ENCODE assay signal across 8 cellular contexts in genomic region chr12:120468271-120468845, GRCh38. TPM values are rescaled to one million over a fixed set of nuclear protein-coding genes. Genes with fewer than 3 reads are reported as not detected.
A peak's percentile ranks its signal among the peaks of the same experiment; 100 is the strongest.
DNase-seq lines count a peak whose midpoint lies in the region; ATAC-seq, FAIRE-seq and TF ChIP-seq lines count a peak whose summit lies in the region.

No MANE protein-coding gene starts in this region.

- intact Hi-C loops in HepG2 (cut with micrococcal nuclease; ENCODE audit: unreplicated experiment): loop anchor here (2.0 kb wide), 3 partner anchors 22 to 60 kb away; partner anchors contain the start of genes COQ5, DYNLL1, GATC and TRIAP1
- intact Hi-C loops in testis (cut with DNase I; ENCODE audit: low total_unique reads): no loop called here

- peak overlapping the region; percentile 89 for H3K9ac ChIP-seq in DND-41 (ENCODE audit: low read depth, low read length)
- H3K9ac ChIP-seq in HepG2 (ENCODE audit: insufficient read depth, low read depth, low read length): peak overlapping the region; percentile 90

- POLR2A ChIA-PET in HepG2 (lab: Yijun Ruan, JAX): interaction anchor here (0.8 to 3.2 kb wide), 8 partner anchors 10 to 82 kb away, joined by 3 to 16 read pairs (median 6); partner anchors contain the start of genes COQ5 and DYNLL1

- H3K79me2 ChIP-seq in DND-41 (ENCODE audit: insufficient read depth, low read length) (peaks cover 83% of the 10 kb centered on the region), HepG2 (ENCODE audit: insufficient read depth, low read length) (peaks cover 44% of the 10 kb centered on the region)

- CTCF ChIA-PET in HepG2 (lab: Yijun Ruan, JAX; ENCODE audit: low intra/inter-chr PET ratio, low total read pairs): no interaction called here

- H3K4me2 ChIP-seq in DND-41 (ENCODE audit: insufficient read depth, low read length) (peak overlapping the region; percentile 78), HepG2 (ENCODE audit: low read depth, low read length) (peak overlapping the region; percentile 86)

- H3K4me3 ChIP-seq in DND-41 (ENCODE audit: low read depth in 1 of 2, low read length in 2 of 2) (peak overlapping the region; percentile 81 to 89), HFF-Myc (replicated peaks; ENCODE audit: low read depth, low read length) (peak overlapping the region; percentile 79), SJSA1 (peak overlapping the region; percentile 100), HepG2 (replicated peaks in 1 of 3; ENCODE audit: insufficient read depth in 1 of 3, low read depth in 2 of 3, low read length in 3 of 3) (peak overlapping the region; percentile 74 to 85 (median 81)), testis (peak overlapping the region; percentile 97 to 98)

- TF ChIP-seq CTCF in DND-41 (IDR thresholded peaks at IDR 0.05; ENCODE audit: borderline replicate concordance, extremely low read depth, low read length, poor library complexity, severe bottlenecking) (no peak), HFF-Myc (IDR thresholded peaks at IDR 0.05; ENCODE audit: low read depth, low read length, missing control alignments) (no peak), chondrocyte (IDR thresholded peaks at IDR 0.05) (no peak), HepG2 (CRISPR knock-in tag; IDR thresholded peaks at IDR 0.05) (no peak), testis (IDR thresholded peaks at IDR 0.05) (no peak)

- H3K36me3 ChIP-seq in DND-41 (ENCODE audit: insufficient read depth, low read length) (peaks cover 44% of the 10 kb centered on the region), SJSA1 (peaks cover 57% of the 10 kb centered on the region), HepG2 (replicated peaks in 1 of 2; ENCODE audit: control insufficient read depth in 1 of 2, insufficient read depth in 2 of 2, low read length in 2 of 2) (peaks cover 10 to 35% of the 10 kb centered on the region in 2 experiments), testis (ENCODE audit: low read depth, missing control alignments) (no peaks in the 10 kb centered on the region)

- H3K27me3 Mint-ChIP-seq in chondrocyte (ENCODE audit: low read depth): no peaks in the 10 kb centered on the region

- FAIRE-seq in HepG2 (lab: Jason Lieb, UNC): peak; percentile 76

- H3K4me1 Mint-ChIP-seq in chondrocyte (ENCODE audit: low read depth): peaks cover 39% of the 10 kb centered on the region

- ATAC-seq in DND-41 (ENCODE audit: insufficient read depth, low read depth) (no peak), HepG2 (peak; percentile 32), HG03432 (IDR thresholded peaks at IDR 0.05; ENCODE audit: unreplicated experiment) (no peak), GM18870 (IDR thresholded peaks at IDR 0.05; ENCODE audit: unreplicated experiment) (no peak)

- H3K27ac Mint-ChIP-seq in chondrocyte (ENCODE audit: unreplicated experiment): peak overlapping the region; percentile 97

- TF ChIP-seq EP300 in HepG2 (IDR thresholded peaks at IDR 0.05; ENCODE audit: low read depth in 2 of 2, low read length in 2 of 2) (no peak), HepG2 (CRISPR knock-in tag; IDR thresholded peaks at IDR 0.05; ENCODE audit: borderline replicate concordance) (no peak)

- TF ChIP-seq POLR2A in HepG2 (IDR thresholded peaks at IDR 0.05; ENCODE audit: insufficient read depth in 1 of 2, low read depth in 2 of 2, low read length in 2 of 2): no peak
- TF ChIP-seq POLR2A in testis (IDR thresholded peaks at IDR 0.05): no peak

- no peaks in the 10 kb centered on the region for H3K9me3 ChIP-seq in DND-41 (ENCODE audit: insufficient read depth, low read length, severe bottlenecking)
- H3K9me3 ChIP-seq in SJSA1 (replicated peaks): no peaks in the 10 kb centered on the region
- no peaks in the 10 kb centered on the region for H3K9me3 ChIP-seq in HepG2 (ENCODE audit: low read length)
- H3K9me3 ChIP-seq in testis: no peaks in the 10 kb centered on the region

- H3K36me3 Mint-ChIP-seq in chondrocyte (ENCODE audit: low read depth): peaks cover 10% of the 10 kb centered on the region

- H3K9me3 Mint-ChIP-seq in chondrocyte (ENCODE audit: low read depth): no peaks in the 10 kb centered on the region

- BruUV-seq in HepG2 (replicated peaks; lab: Mats Ljungman, UMichigan): TSS peak; percentile 50

- H3K27me3 ChIP-seq in DND-41 (ENCODE audit: insufficient read depth, low read length, poor library complexity) (no peaks in the 10 kb centered on the region), SJSA1 (replicated peaks) (no peaks in the 10 kb centered on the region), HepG2 (ENCODE audit: control insufficient read depth in 1 of 2, insufficient read depth in 2 of 2, low read length in 2 of 2) (no peaks in the 10 kb centered on the region; a peak in 1 of 5 replicates), testis (no peaks in the 10 kb centered on the region)

- DNase-seq in DND-41: peak; percentile 20
- DNase-seq in HFF-Myc (ENCODE audit: extremely low read depth, low read depth): no peak
- peak in 1 of 2 experiments; percentile 53 for DNase-seq in SJSA1 (ENCODE audit: low read depth in 1 of 2, low spot score in 2 of 2)
- DNase-seq in chondrocyte (ENCODE audit: low spot score): no peak
- peak; percentile 44 for DNase-seq in HepG2 (ENCODE audit: low spot score)
- peak; percentile 48 for DNase-seq in testis

- H3K27ac ChIP-seq in DND-41 (ENCODE audit: low read length) (peak overlapping the region; percentile 46), SJSA1 (peak overlapping the region; percentile 63), HepG2 (ENCODE audit: extremely low read length, insufficient read depth, low read length) (peak overlapping the region; percentile 78), testis (peak overlapping the region; percentile 94 to 95)

- peak overlapping the region; percentile 94 for H3K4me3 Mint-ChIP-seq in chondrocyte (ENCODE audit: unreplicated experiment)

- H4K20me1 ChIP-seq in DND-41 (ENCODE audit: insufficient read depth, low read length) (peaks cover 45% of the 10 kb centered on the region), HepG2 (ENCODE audit: insufficient read depth, low read length) (peaks cover 30% of the 10 kb centered on the region)

- in situ Hi-C loops in HepG2 (cut with HindIII; ENCODE audit: extremely low pct_ligation_motif_present, low pct_unique_long_range_greater_than_20kb): no loop called here

- no peak for TF ChIP-seq RAD21 in HepG2 (CRISPR knock-in tag; IDR thresholded peaks at IDR 0.05)

- H3K4me1 ChIP-seq in DND-41 (ENCODE audit: insufficient read depth, low read length) (peaks cover 48% of the 10 kb centered on the region), SJSA1 (replicated peaks) (peaks cover 11% of the 10 kb centered on the region), HepG2 (ENCODE audit: insufficient read depth, low read length) (peaks cover 52% of the 10 kb centered on the region), testis (peaks cover 32% of the 10 kb centered on the region)

- H2AFZ ChIP-seq in DND-41 (ENCODE audit: low read depth, low read length) (no peak overlapping the region), HepG2 (ENCODE audit: low read length) (no peak overlapping the region)

- WGBS in HepG2 (ENCODE audit: low lambda C conversion rate): under 1% methylated on average over 10 of the region's 23 CpGs
- 1% methylated on average over 12 to 23 of the region's 23 CpGs for WGBS in testis, 2 donors

RNA-seq across cellular contexts. Expression of gene SRSF9, which starts 1.2 kb away (rescaled TPM):
- total RNA-seq in SJSA1 (2014; rRNA removed; shearing (Covaris generic)): 199 and 263 TPM in 2 replicates
- total RNA-seq in chondrocyte (108 to 150 TPM (median 113 TPM) in 3 replicates), HepG2 (2016; rRNA removed; fragmentation: Illumina TruSeq; extraction: Trizol) (144 and 153 TPM in 2 replicates), testis (100 to 1,000 TPM; 199 to 238 TPM)
- 79.8 and 92.3 TPM in 2 replicates for total RNA-seq in HepG2 (2016; cell fraction: cytosol; rRNA removed; fragmentation: Illumina TruSeq; extraction: Trizol; ENCODE audit: low read depth)
- total RNA-seq in HepG2 (2016; cell fraction: insoluble cytoplasmic fraction; rRNA removed; fragmentation: Illumina TruSeq; extraction: Trizol): 147 and 151 TPM in 2 replicates
- total RNA-seq in HepG2 (2016; cell fraction: membrane; rRNA removed; fragmentation: Illumina TruSeq; extraction: Trizol): 156 and 174 TPM in 2 replicates
- total RNA-seq in HepG2 (2016; cell fraction: nucleus; rRNA removed; fragmentation: Illumina TruSeq; extraction: Trizol): 91.6 and 93.3 TPM in 2 replicates
- polyA plus RNA-seq in HepG2 (2011; rRNA removed) (96.2 and 125 TPM in 2 replicates), testis (ENCODE audit: insufficient read depth, low read depth, low replicate concordance) (202 TPM)
- polyA plus RNA-seq in HepG2 (2011; cell fraction: cytosol; rRNA removed): 104 and 110 TPM in 2 replicates
- polyA plus RNA-seq in HepG2 (2011; cell fraction: nucleus; rRNA removed): 63.8 and 77.8 TPM in 2 replicates
- polyA plus RNA-seq in HepG2 (2012): 107 and 137 TPM in 2 replicates
- 105 and 142 TPM in 2 replicates for polyA plus RNA-seq in HepG2 (2016; cell fraction: cytosol; fragmentation: Illumina TruSeq; extraction: Trizol; ENCODE audit: low read depth)
- polyA plus RNA-seq in HepG2 (2016; cell fraction: insoluble cytoplasmic fraction; fragmentation: Illumina TruSeq; extraction: Trizol; ENCODE audit: low read depth): 249 and 255 TPM in 2 replicates
- 171 and 200 TPM in 2 replicates for polyA plus RNA-seq in HepG2 (2016; cell fraction: membrane; fragmentation: Illumina TruSeq; extraction: Trizol; ENCODE audit: low read depth)
- polyA plus RNA-seq in HepG2 (2016; cell fraction: nucleus; fragmentation: Illumina TruSeq; extraction: Trizol; ENCODE audit: insufficient read depth, low read depth): 188 and 193 TPM in 2 replicates
- polyA minus RNA-seq in HepG2 (2011; rRNA and poly(A)+ RNA removed; ENCODE audit: low replicate concordance): 43.3 and 56.5 TPM in 2 replicates
- polyA minus RNA-seq in HepG2 (2011; cell fraction: cytosol; rRNA and poly(A)+ RNA removed): 67.3 and 72.5 TPM in 2 replicates
- polyA minus RNA-seq in HepG2 (2011; cell fraction: nucleus; rRNA and poly(A)+ RNA removed): 74.4 and 78.4 TPM in 2 replicates

RNA-seq across cellular contexts. Expression of gene GATC, which starts 22.1 kb away (rescaled TPM):
- total RNA-seq in SJSA1 (2014; rRNA removed; shearing (Covaris generic)): 16.3 and 20.2 TPM in 2 replicates
- total RNA-seq in chondrocyte: 17.6 to 18.8 TPM (median 18.0 TPM) in 3 replicates
- total RNA-seq in HepG2 (2016; rRNA removed; fragmentation: Illumina TruSeq; extraction: Trizol): 29.7 and 38.5 TPM in 2 replicates
- total RNA-seq in HepG2 (2016; cell fraction: cytosol; rRNA removed; fragmentation: Illumina TruSeq; extraction: Trizol; ENCODE audit: low read depth): 6.2 and 7.0 TPM in 2 replicates
- total RNA-seq in HepG2 (2016; cell fraction: insoluble cytoplasmic fraction; rRNA removed; fragmentation: Illumina TruSeq; extraction: Trizol): 27.8 and 40.0 TPM in 2 replicates
- 19.6 and 20.8 TPM in 2 replicates for total RNA-seq in HepG2 (2016; cell fraction: membrane; rRNA removed; fragmentation: Illumina TruSeq; extraction: Trizol)
- 15.6 and 15.8 TPM in 2 replicates for total RNA-seq in HepG2 (2016; cell fraction: nucleus; rRNA removed; fragmentation: Illumina TruSeq; extraction: Trizol)
- polyA plus RNA-seq in HepG2 (2011; rRNA removed): 16.2 and 17.7 TPM in 2 replicates
- 11.9 and 14.7 TPM in 2 replicates for polyA plus RNA-seq in HepG2 (2011; cell fraction: cytosol; rRNA removed)
- 11.4 and 14.2 TPM in 2 replicates for polyA plus RNA-seq in HepG2 (2011; cell fraction: nucleus; rRNA removed)
- polyA plus RNA-seq in HepG2 (2012): 16.9 and 17.4 TPM in 2 replicates
- polyA plus RNA-seq in HepG2 (2016; cell fraction: cytosol; fragmentation: Illumina TruSeq; extraction: Trizol; ENCODE audit: low read depth): 6.3 and 6.9 TPM in 2 replicates
- 39.2 and 42.0 TPM in 2 replicates for polyA plus RNA-seq in HepG2 (2016; cell fraction: insoluble cytoplasmic fraction; fragmentation: Illumina TruSeq; extraction: Trizol; ENCODE audit: low read depth)
- polyA plus RNA-seq in HepG2 (2016; cell fraction: membrane; fragmentation: Illumina TruSeq; extraction: Trizol; ENCODE audit: low read depth): 16.7 and 17.8 TPM in 2 replicates
- polyA plus RNA-seq in HepG2 (2016; cell fraction: nucleus; fragmentation: Illumina TruSeq; extraction: Trizol; ENCODE audit: insufficient read depth, low read depth): 24.7 and 31.3 TPM in 2 replicates
- 39.6 and 42.0 TPM in 2 replicates for polyA minus RNA-seq in HepG2 (2011; rRNA and poly(A)+ RNA removed; ENCODE audit: low replicate concordance)
- 11.3 and 14.5 TPM in 2 replicates for polyA minus RNA-seq in HepG2 (2011; cell fraction: cytosol; rRNA and poly(A)+ RNA removed)
- 13.5 and 15.9 TPM in 2 replicates for polyA minus RNA-seq in HepG2 (2011; cell fraction: nucleus; rRNA and poly(A)+ RNA removed)
- total RNA-seq in testis: 10 to 100 TPM; 17.5 to 20.9 TPM
- polyA plus RNA-seq in testis (ENCODE audit: insufficient read depth, low read depth, low replicate concordance): 10.8 TPM

RNA-seq across cellular contexts. Expression of gene TRIAP1, which starts 22.2 kb away (rescaled TPM):
- 41.3 and 44.8 TPM in 2 replicates for total RNA-seq in SJSA1 (2014; rRNA removed; shearing (Covaris generic))
- 26.3 to 32.3 TPM (median 27.1 TPM) in 3 replicates for total RNA-seq in chondrocyte
- 117 and 178 TPM in 2 replicates for total RNA-seq in HepG2 (2016; rRNA removed; fragmentation: Illumina TruSeq; extraction: Trizol)
- total RNA-seq in HepG2 (2016; cell fraction: cytosol; rRNA removed; fragmentation: Illumina TruSeq; extraction: Trizol; ENCODE audit: low read depth): 39.1 and 44.5 TPM in 2 replicates
- total RNA-seq in HepG2 (2016; cell fraction: insoluble cytoplasmic fraction; rRNA removed; fragmentation: Illumina TruSeq; extraction: Trizol): 119 and 181 TPM in 2 replicates
- total RNA-seq in HepG2 (2016; cell fraction: membrane; rRNA removed; fragmentation: Illumina TruSeq; extraction: Trizol): 111 and 122 TPM in 2 replicates
- 43.7 and 44.3 TPM in 2 replicates for total RNA-seq in HepG2 (2016; cell fraction: nucleus; rRNA removed; fragmentation: Illumina TruSeq; extraction: Trizol)
- 44.4 and 55.0 TPM in 2 replicates for polyA plus RNA-seq in HepG2 (2011; rRNA removed)
- 24.2 and 38.0 TPM in 2 replicates for polyA plus RNA-seq in HepG2 (2011; cell fraction: cytosol; rRNA removed)
- 10.3 and 10.4 TPM in 2 replicates for polyA plus RNA-seq in HepG2 (2011; cell fraction: nucleus; rRNA removed)
- 53.7 and 57.3 TPM in 2 replicates for polyA plus RNA-seq in HepG2 (2012)
- 40.5 and 48.9 TPM in 2 replicates for polyA plus RNA-seq in HepG2 (2016; cell fraction: cytosol; fragmentation: Illumina TruSeq; extraction: Trizol; ENCODE audit: low read depth)
- polyA plus RNA-seq in HepG2 (2016; cell fraction: insoluble cytoplasmic fraction; fragmentation: Illumina TruSeq; extraction: Trizol; ENCODE audit: low read depth): 178 and 205 TPM in 2 replicates
- 88.7 and 94.2 TPM in 2 replicates for polyA plus RNA-seq in HepG2 (2016; cell fraction: membrane; fragmentation: Illumina TruSeq; extraction: Trizol; ENCODE audit: low read depth)
- 77.8 and 83.9 TPM in 2 replicates for polyA plus RNA-seq in HepG2 (2016; cell fraction: nucleus; fragmentation: Illumina TruSeq; extraction: Trizol; ENCODE audit: insufficient read depth, low read depth)
- 5.9 and 9.3 TPM in 2 replicates for polyA minus RNA-seq in HepG2 (2011; rRNA and poly(A)+ RNA removed; ENCODE audit: low replicate concordance)
- 16.6 and 18.5 TPM in 2 replicates for polyA minus RNA-seq in HepG2 (2011; cell fraction: cytosol; rRNA and poly(A)+ RNA removed)
- 11.6 and 11.8 TPM in 2 replicates for polyA minus RNA-seq in HepG2 (2011; cell fraction: nucleus; rRNA and poly(A)+ RNA removed)
- total RNA-seq in testis: 10 to 100 TPM; 13.9 to 15.7 TPM
- 20.0 TPM for polyA plus RNA-seq in testis (ENCODE audit: insufficient read depth, low read depth, low replicate concordance)

RNA-seq across cellular contexts. Expression of gene DYNLL1, which starts 27.6 kb away (rescaled TPM):
- total RNA-seq in SJSA1 (2014; rRNA removed; shearing (Covaris generic)): 251 and 497 TPM in 2 replicates
- total RNA-seq in chondrocyte (317 to 550 TPM (median 322 TPM) in 3 replicates), HepG2 (2016; rRNA removed; fragmentation: Illumina TruSeq; extraction: Trizol) (271 and 403 TPM in 2 replicates), testis (100 to 1,000 TPM; 404 to 461 TPM)
- 125 and 176 TPM in 2 replicates for total RNA-seq in HepG2 (2016; cell fraction: cytosol; rRNA removed; fragmentation: Illumina TruSeq; extraction: Trizol; ENCODE audit: low read depth)
- total RNA-seq in HepG2 (2016; cell fraction: insoluble cytoplasmic fraction; rRNA removed; fragmentation: Illumina TruSeq; extraction: Trizol): 277 and 420 TPM in 2 replicates
- 174 and 230 TPM in 2 replicates for total RNA-seq in HepG2 (2016; cell fraction: membrane; rRNA removed; fragmentation: Illumina TruSeq; extraction: Trizol)
- total RNA-seq in HepG2 (2016; cell fraction: nucleus; rRNA removed; fragmentation: Illumina TruSeq; extraction: Trizol): 119 and 123 TPM in 2 replicates
- polyA plus RNA-seq in HepG2 (2011; rRNA removed) (294 and 318 TPM in 2 replicates), testis (ENCODE audit: insufficient read depth, low read depth, low replicate concordance) (725 TPM)
- 305 and 402 TPM in 2 replicates for polyA plus RNA-seq in HepG2 (2011; cell fraction: cytosol; rRNA removed)
- 130 and 152 TPM in 2 replicates for polyA plus RNA-seq in HepG2 (2011; cell fraction: nucleus; rRNA removed)
- 350 and 505 TPM in 2 replicates for polyA plus RNA-seq in HepG2 (2012)
- 240 and 370 TPM in 2 replicates for polyA plus RNA-seq in HepG2 (2016; cell fraction: cytosol; fragmentation: Illumina TruSeq; extraction: Trizol; ENCODE audit: low read depth)
- 862 and 951 TPM in 2 replicates for polyA plus RNA-seq in HepG2 (2016; cell fraction: insoluble cytoplasmic fraction; fragmentation: Illumina TruSeq; extraction: Trizol; ENCODE audit: low read depth)
- 322 and 411 TPM in 2 replicates for polyA plus RNA-seq in HepG2 (2016; cell fraction: membrane; fragmentation: Illumina TruSeq; extraction: Trizol; ENCODE audit: low read depth)
- 362 and 385 TPM in 2 replicates for polyA plus RNA-seq in HepG2 (2016; cell fraction: nucleus; fragmentation: Illumina TruSeq; extraction: Trizol; ENCODE audit: insufficient read depth, low read depth)
- 59.5 and 114 TPM in 2 replicates for polyA minus RNA-seq in HepG2 (2011; rRNA and poly(A)+ RNA removed; ENCODE audit: low replicate concordance)
- polyA minus RNA-seq in HepG2 (2011; cell fraction: cytosol; rRNA and poly(A)+ RNA removed): 80.5 and 87.3 TPM in 2 replicates
- polyA minus RNA-seq in HepG2 (2011; cell fraction: nucleus; rRNA and poly(A)+ RNA removed): 57.0 and 67.4 TPM in 2 replicates

RNA-seq across cellular contexts. Expression of gene COX6A1, which starts 30.4 kb away (rescaled TPM):
- 529 and 935 TPM in 2 replicates for total RNA-seq in SJSA1 (2014; rRNA removed; shearing (Covaris generic))
- total RNA-seq in chondrocyte: 299 to 302 TPM (median 300 TPM) in 3 replicates
- total RNA-seq in HepG2 (2016; rRNA removed; fragmentation: Illumina TruSeq; extraction: Trizol): 204 and 542 TPM in 2 replicates
- total RNA-seq in HepG2 (2016; cell fraction: cytosol; rRNA removed; fragmentation: Illumina TruSeq; extraction: Trizol; ENCODE audit: low read depth): 121 and 131 TPM in 2 replicates
- 226 and 562 TPM in 2 replicates for total RNA-seq in HepG2 (2016; cell fraction: insoluble cytoplasmic fraction; rRNA removed; fragmentation: Illumina TruSeq; extraction: Trizol)
- 107 and 111 TPM in 2 replicates for total RNA-seq in HepG2 (2016; cell fraction: membrane; rRNA removed; fragmentation: Illumina TruSeq; extraction: Trizol)
- total RNA-seq in HepG2 (2016; cell fraction: nucleus; rRNA removed; fragmentation: Illumina TruSeq; extraction: Trizol): 291 and 339 TPM in 2 replicates
- 655 and 673 TPM in 2 replicates for polyA plus RNA-seq in HepG2 (2011; rRNA removed)
- polyA plus RNA-seq in HepG2 (2011; cell fraction: cytosol; rRNA removed): 682 and 991 TPM in 2 replicates
- 688 and 965 TPM in 2 replicates for polyA plus RNA-seq in HepG2 (2011; cell fraction: nucleus; rRNA removed)
- 389 and 405 TPM in 2 replicates for polyA plus RNA-seq in HepG2 (2012)
- polyA plus RNA-seq in HepG2 (2016; cell fraction: cytosol; fragmentation: Illumina TruSeq; extraction: Trizol; ENCODE audit: low read depth): 114 and 131 TPM in 2 replicates
- polyA plus RNA-seq in HepG2 (2016; cell fraction: insoluble cytoplasmic fraction; fragmentation: Illumina TruSeq; extraction: Trizol; ENCODE audit: low read depth): 204 and 225 TPM in 2 replicates
- polyA plus RNA-seq in HepG2 (2016; cell fraction: membrane; fragmentation: Illumina TruSeq; extraction: Trizol; ENCODE audit: low read depth): 86.9 and 92.6 TPM in 2 replicates
- 490 and 539 TPM in 2 replicates for polyA plus RNA-seq in HepG2 (2016; cell fraction: nucleus; fragmentation: Illumina TruSeq; extraction: Trizol; ENCODE audit: insufficient read depth, low read depth)
- 318 and 569 TPM in 2 replicates for polyA minus RNA-seq in HepG2 (2011; rRNA and poly(A)+ RNA removed; ENCODE audit: low replicate concordance)
- polyA minus RNA-seq in HepG2 (2011; cell fraction: cytosol; rRNA and poly(A)+ RNA removed): 173 and 174 TPM in 2 replicates
- polyA minus RNA-seq in HepG2 (2011; cell fraction: nucleus; rRNA and poly(A)+ RNA removed): 97.8 and 134 TPM in 2 replicates
- 100 to 1,000 TPM; 549 to 563 TPM for total RNA-seq in testis
- polyA plus RNA-seq in testis (ENCODE audit: insufficient read depth, low read depth, low replicate concordance): 485 TPM

Comparison
In these comparisons a context has a peak if more than half of its experiments do, and no peak if none do; other contexts are left out.
1. DNase-seq: peak in DND-41 (single experiment), HepG2 (single experiment) and testis (single experiment); none in HFF-Myc (single experiment) and chondrocyte (single experiment).
2. Peak in every context shown above with its lines, with median percentiles within 50 percentile points of each other: H3K27ac ChIP-seq and H3K4me3 ChIP-seq.